ENCODE assay signal across 8 cellular contexts in the genomic region with DNA sequence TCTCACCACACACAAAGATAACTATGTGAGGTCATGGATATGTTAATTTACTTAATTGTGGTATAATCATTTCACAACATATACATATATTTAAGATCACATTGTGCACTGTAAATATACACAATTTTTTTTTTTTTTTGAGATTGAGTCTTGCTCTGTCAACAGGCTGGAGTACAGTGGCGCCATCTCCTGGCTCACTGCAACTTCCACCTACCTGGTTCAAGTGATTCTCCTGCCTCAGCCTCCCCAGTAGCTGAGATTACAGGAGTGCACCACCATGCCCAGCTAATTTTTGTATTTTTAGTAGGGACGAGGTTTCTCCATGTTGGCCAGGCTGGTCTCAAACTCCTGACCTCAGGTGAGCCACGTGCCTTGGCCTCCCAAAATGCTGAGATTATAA. TPM values are rescaled to one million over a fixed set of nuclear protein-coding genes. Genes with fewer than 3 reads are reported as not detected.
DNase-seq lines count a peak whose midpoint lies in the region; ATAC-seq and TF ChIP-seq lines count a peak whose summit lies in the region.

No MANE protein-coding gene starts in this region.

- POLR2A ChIA-PET in A673 (lab: Charles Lee; ENCODE audit: low non-redundant PET): no interaction called here

- H3K4me3 ChIP-seq in A673 (ENCODE audit: low read depth, low read length, poor library complexity, severe bottlenecking) (no peak overlapping the region), HL-60 (replicated peaks; ENCODE audit: insufficient read depth, low read length) (no peak overlapping the region), fibroblast of the aortic adventitia (ENCODE audit: low read depth, low read length) (no peak overlapping the region)

- DNase-seq in A673 (ENCODE audit: low spot score): peak; percentile 42
- DNase-seq in HL-60 (ENCODE audit: low read depth in 1 of 2, low spot score in 1 of 2): peak in 1 of 2 experiments; percentile 24
- DNase-seq in activated CD4-positive, alpha-beta T cell treated with anti-CD3 and anti-CD28 coated beads, Interleukin-2, amount 50 U/mL, for 48 hours: peak; percentile 61 to 68
- DNase-seq in fibroblast of the aortic adventitia (ENCODE audit: low read depth): peak; percentile 31
- peak; percentile 39 for DNase-seq in stimulated activated CD4-positive, alpha-beta T cell treated with anti-CD3 and anti-CD28 coated beads, Interleukin-4, amount 100 ng/mL, for 48 hours (ENCODE audit: low read depth in 2 of 2)
- DNase-seq in DMS114 treated with DMSO at 0.1 percent for 48 hours (lab: John Stamatoyannopoulos, UW; ENCODE audit: unreplicated experiment): no peak
- DNase-seq in NCI-H1105 (lab: John Stamatoyannopoulos, UW): no peak

- intact Hi-C loops in A673 (cut with micrococcal nuclease; ENCODE audit: unreplicated experiment): loop anchor here (5.0 to 10.0 kb wide), 2 partner anchors 409 to 732 kb away; no protein-coding TSS in a partner anchor

- H3K4me1 ChIP-seq in A673 (ENCODE audit: insufficient read depth, low read length, poor library complexity, severe bottlenecking): no peaks in the 10 kb centered on the region

- H3K9me3 ChIP-seq in A673 (ENCODE audit: low read depth, low read length, poor library complexity, severe bottlenecking): peaks cover 4% of the 10 kb centered on the region

- CTCF ChIA-PET in A673 (lab: Charles Lee): interaction anchor here (0.6 to 0.8 kb wide), 5 partner anchors 12 to 181 kb away, joined by 3 to 10 read pairs (median 4); no protein-coding TSS in a partner anchor

- H3K27me3 ChIP-seq in A673 (replicated peaks; ENCODE audit: insufficient read depth, low read depth, low read length, poor library complexity) (no peaks in the 10 kb centered on the region), HL-60 (ENCODE audit: insufficient read depth, poor library complexity, severe bottlenecking) (no peaks in the 10 kb centered on the region)

- TF ChIP-seq CTCF in A673 (conservative IDR thresholded peaks at IDR 0.05; ENCODE audit: low read depth, low read length) (peak; percentile 70), HL-60 (IDR thresholded peaks at IDR 0.05; ENCODE audit: insufficient read depth, low read length) (peak; percentile 10), fibroblast of the aortic adventitia (IDR thresholded peaks at IDR 0.05; ENCODE audit: insufficient read depth, low read length) (peak; percentile 50)

- no peak overlapping the region for H3K27ac ChIP-seq in A673 (ENCODE audit: low read depth, low read length, poor library complexity, severe bottlenecking)
- no peak overlapping the region for H3K27ac ChIP-seq in HL-60 (replicated peaks)

- ATAC-seq in HG03378 (IDR thresholded peaks at IDR 0.05; ENCODE audit: unreplicated experiment): no peak

- H3K36me3 ChIP-seq in A673 (ENCODE audit: insufficient read depth, low read length, poor library complexity, severe bottlenecking): no peaks in the 10 kb centered on the region

- BruUV-seq in A673 (replicated peaks; lab: Mats Ljungman, UMichigan): no TSS peak

RNA-seq across cellular contexts. Expression of a gene that starts 11.5 kb away (rescaled TPM):
- total RNA-seq in A673 (2021) (not detected in 2 replicates), fibroblast of the aortic adventitia (ENCODE audit: low replicate concordance) (not detected in 2 replicates)

Comparison
In these comparisons a context has a peak if more than half of its experiments do, and no peak if none do; other contexts are left out.
1. DNase-seq: peak in A673 (single experiment), activated CD4-positive, alpha-beta T cell treated with anti-CD3 and anti-CD28 coated beads, Interleukin-2, amount 50 U/mL, for 48 hours (2 of 2), fibroblast of the aortic adventitia (single experiment) and stimulated activated CD4-positive, alpha-beta T cell treated with anti-CD3 and anti-CD28 coated beads, Interleukin-4, amount 100 ng/mL, for 48 hours (2 of 2); none in DMS114 treated with DMSO at 0.1 percent for 48 hours (single experiment) and NCI-H1105 (single experiment).
2. CTCF ChIP-seq: peak in every context shown above with its lines; median percentile 70 in A673; 50 in fibroblast of the aortic adventitia; 10 in HL-60.